In the genomic region with DNA sequence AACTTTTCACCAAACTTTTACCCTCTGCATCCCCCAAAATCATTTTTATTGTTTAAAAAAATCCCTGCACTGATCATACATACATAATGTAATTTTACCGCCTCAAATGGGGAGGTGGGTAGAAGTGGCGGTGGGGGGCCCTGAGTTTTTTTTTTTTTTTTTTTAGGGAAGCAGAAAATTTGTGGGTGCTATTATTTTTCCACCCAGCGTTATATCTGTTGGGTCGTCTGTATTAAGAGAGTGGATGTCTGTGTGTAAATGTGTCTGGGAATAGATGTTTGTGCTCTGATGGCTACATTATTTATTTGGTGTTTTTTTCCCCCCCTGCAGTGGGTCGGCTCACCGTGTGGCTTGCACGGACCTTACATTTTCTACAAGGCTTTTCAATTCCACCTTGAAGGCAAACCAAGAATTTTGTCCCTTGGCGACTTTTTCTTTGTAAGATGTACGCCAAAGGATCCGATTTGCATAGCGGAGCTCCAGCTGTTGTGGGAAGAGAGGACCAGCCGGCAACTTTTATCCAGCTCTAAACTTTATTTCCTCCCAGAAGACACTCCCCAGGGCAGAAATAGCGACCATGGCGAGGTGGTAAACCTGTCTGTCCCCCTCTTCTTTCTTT, we compare ENCODE assay signal across 8 cellular contexts. TPM values are rescaled to one million over a fixed set of nuclear protein-coding genes. Genes with fewer than 3 reads are reported as not detected.
A peak's percentile ranks its signal among the peaks of the same experiment; 100 is the strongest.
DNase-seq lines count a peak whose midpoint lies in the region; ATAC-seq and TF ChIP-seq lines count a peak whose summit lies in the region.

No MANE protein-coding gene starts in this region.

- no peaks in the 10 kb centered on the region for H3K36me3 ChIP-seq in SJCRH30

- ATAC-seq in naive B cell (ENCODE audit: low read depth in 2 of 2), result no peak

- DNase-seq in T-helper 1 cell (no peak), SJCRH30 (peak; percentile 37 to 58), epithelial cell of esophagus (ENCODE audit: low read depth) (peak; percentile 30), naive B cell (no peak), globus pallidus (ENCODE audit: low spot score) (no peak), superior temporal gyrus (ENCODE audit: extremely low spot score) (no peak), NCI-H2081 treated with DMSO at 0.1 percent for 48 hours (lab: John Stamatoyannopoulos, UW) (no peak)

- peak overlapping the region; percentile 73 for H3K4me3 ChIP-seq in SJCRH30
- peak overlapping the region; percentile 79 for H3K4me3 ChIP-seq in epithelial cell of esophagus (ENCODE audit: low read length)

- H3K4me1 Mint-ChIP-seq in T-helper 1 cell treated with Interleukin-12 subunit alpha and Interleukin-12 subunit beta and Interleukin-4 antibody, amounts not matched to agents 30 μg/mL and 1 μg/mL, for 36 hours (ENCODE audit: low read depth), result peaks cover 49% of the 10 kb centered on the region
- peaks cover 40 to 50% (median 49%) of the 10 kb centered on the region in 3 donors for H3K4me1 Mint-ChIP-seq in naive B cell

- peak overlapping the region; percentile 40 for H3K27ac ChIP-seq in SJCRH30

- peaks cover 8% of the 10 kb centered on the region; the same call in 1 of the 2 replicates for H3K4me1 ChIP-seq in SJCRH30

- no peaks in the 10 kb centered on the region for H3K27me3 Mint-ChIP-seq in T-helper 1 cell treated with Interleukin-12 subunit alpha and Interleukin-12 subunit beta and Interleukin-4 antibody, amounts not matched to agents 30 μg/mL and 1 μg/mL, for 36 hours (ENCODE audit: low read depth)
- no peaks in the 10 kb centered on the region for H3K27me3 Mint-ChIP-seq in naive B cell

- TF ChIP-seq CTCF in epithelial cell of esophagus (IDR thresholded peaks at IDR 0.05; ENCODE audit: insufficient read depth, low read depth, low read length, missing control alignments), result no peak

- no peaks in the 10 kb centered on the region for H3K27me3 ChIP-seq in SJCRH30

- peak overlapping the region; percentile 99 for H3K4me3 Mint-ChIP-seq in T-helper 1 cell treated with Interleukin-12 subunit alpha and Interleukin-12 subunit beta and Interleukin-4 antibody, amounts not matched to agents 30 μg/mL and 1 μg/mL, for 36 hours
- H3K4me3 Mint-ChIP-seq in naive B cell, result peak overlapping the region; percentile 89 to 99 (median 98)

- H3K27ac Mint-ChIP-seq in T-helper 1 cell treated with Interleukin-12 subunit alpha and Interleukin-12 subunit beta and Interleukin-4 antibody, amounts not matched to agents 30 μg/mL and 1 μg/mL, for 36 hours, result peak overlapping the region; percentile 99
- peak overlapping the region; percentile 92 to 100 (median 99) for H3K27ac Mint-ChIP-seq in naive B cell

- H3K36me3 Mint-ChIP-seq in T-helper 1 cell treated with Interleukin-12 subunit alpha and Interleukin-12 subunit beta and Interleukin-4 antibody, amounts not matched to agents 30 μg/mL and 1 μg/mL, for 36 hours (ENCODE audit: low read depth), result peaks cover 21% of the 10 kb centered on the region
- peaks cover 7 to 16% of the 10 kb centered on the region in 2 donors for H3K36me3 Mint-ChIP-seq in naive B cell

- H3K9me3 Mint-ChIP-seq in T-helper 1 cell treated with Interleukin-12 subunit alpha and Interleukin-12 subunit beta and Interleukin-4 antibody, amounts not matched to agents 30 μg/mL and 1 μg/mL, for 36 hours, result no peaks in the 10 kb centered on the region
- H3K9me3 Mint-ChIP-seq in naive B cell, result peaks cover 0 to 3% (median 0%) of the 10 kb centered on the region in 7 donors

- H3K9me3 ChIP-seq in SJCRH30 (replicated peaks), result no peaks in the 10 kb centered on the region

RNA-seq across cellular contexts. Expression of gene ARID5B, which starts 0.4 kb away (rescaled TPM):
- 10.3 and 10.5 TPM in 2 replicates for total RNA-seq in SJCRH30 (2014; rRNA removed; shearing (Covaris generic))
- 100 to 1,000 TPM in 5 of 6 donors, 10 to 100 TPM in 1; 68.6 to 165 (median 122) TPM for polyA plus RNA-seq in naive B cell (ENCODE audit: low read depth in 6 of 6)

Comparison
In these comparisons a context has a peak if more than half of its experiments do, and no peak if none do; other contexts are left out.
1. DNase-seq: peak in SJCRH30 (2 of 2) and epithelial cell of esophagus (single experiment); none in T-helper 1 cell (0 of 5), naive B cell (single experiment), globus pallidus (single experiment), superior temporal gyrus (single experiment) and NCI-H2081 treated with DMSO at 0.1 percent for 48 hours (single experiment).